In the genomic region with DNA sequence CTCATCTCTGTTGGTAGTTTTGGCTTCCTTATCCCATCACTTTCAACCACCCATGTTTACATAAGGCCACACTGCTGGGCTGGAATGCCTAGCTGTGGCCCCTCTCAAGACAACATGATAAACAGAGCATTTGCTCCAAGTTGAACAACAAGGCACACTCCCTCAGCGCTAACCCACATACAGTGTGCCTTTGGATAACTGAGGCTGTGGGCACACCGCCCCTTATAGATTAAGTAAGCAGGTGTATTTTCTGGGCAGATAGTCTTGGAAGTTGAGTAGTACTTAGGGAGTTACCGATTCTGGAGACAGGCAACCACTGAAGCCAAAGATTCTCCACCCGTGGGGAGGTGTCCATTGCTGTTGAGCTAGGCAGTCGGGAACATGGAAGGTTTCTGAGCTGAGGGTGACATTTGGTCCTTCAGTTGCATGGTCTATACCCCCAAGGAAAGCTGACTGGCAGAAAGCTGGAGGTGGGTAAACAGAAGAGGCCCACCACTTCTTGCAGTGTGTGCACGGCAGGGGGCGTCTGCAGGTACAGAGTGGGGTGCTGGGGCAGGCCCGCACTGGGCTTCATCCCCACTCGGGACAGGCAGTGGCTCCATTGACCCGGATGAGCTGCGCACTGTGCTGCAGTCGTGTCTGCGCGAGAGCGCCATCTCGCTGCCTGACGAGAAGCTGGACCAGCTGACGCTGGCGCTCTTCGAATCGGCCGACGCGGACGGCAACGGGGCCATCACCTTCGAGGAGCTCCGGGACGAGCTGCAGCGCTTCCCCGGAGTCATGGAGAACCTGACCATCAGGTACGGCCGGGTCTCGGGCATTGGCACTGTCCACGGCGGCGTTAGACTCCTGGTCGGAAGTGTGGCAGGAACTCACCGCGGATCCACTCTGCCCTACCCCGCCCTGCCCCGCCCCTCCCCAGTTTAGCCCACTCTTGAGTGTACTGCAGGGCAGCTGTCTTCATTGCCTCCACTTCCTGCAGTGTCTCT, we compare ENCODE assay signal across 8 cellular contexts. TPM values are rescaled to one million over a fixed set of nuclear protein-coding genes. Genes with fewer than 3 reads are reported as not detected.
DNase-seq lines count a peak whose midpoint lies in the region; TF ChIP-seq lines count a peak whose summit lies in the region.

No MANE protein-coding gene starts in this region.

- no peak overlapping the region for H3K27ac ChIP-seq in tibial artery

- H3K4me3 Mint-ChIP-seq in brain: peak overlapping the region in 4 of 5 experiments; percentile 28 to 67 (median 60)

- TF ChIP-seq CTCF in brain (conservative IDR thresholded peaks at IDR 0.05) (peak; percentile 49 to 73), tibial artery (IDR thresholded peaks at IDR 0.05) (no peak)

- peaks cover 0 to 4% (median 0%) of the 10 kb centered on the region in 5 experiments for H3K9me3 Mint-ChIP-seq in brain

- H3K4me1 ChIP-seq in tibial artery: peaks cover 0 to 7% (median 6%) of the 10 kb centered on the region in 4 donors

- no peaks in the 10 kb centered on the region for H3K36me3 ChIP-seq in tibial artery

- peak; percentile 13 to 40 (median 19) for DNase-seq in NCI-H1417 (lab: John Stamatoyannopoulos, UW)
- no peak for DNase-seq in NCI-H1417 treated with DMSO at 0.1 percent for 48 hours (lab: John Stamatoyannopoulos, UW)
- DNase-seq in RPMI8226: peak; percentile 60
- DNase-seq in iPS-NIHi7 (ENCODE audit: extremely low spot score): peak; percentile 86
- peak; percentile 58 for DNase-seq in stimulated activated CD4-positive, alpha-beta T cell treated with anti-CD3 and anti-CD28 coated beads, Interleukin-15, amount 100 ng/mL, for 24 hours
- no peak for DNase-seq in tibial artery
- DNase-seq in hippocampal formation (lab: John Stamatoyannopoulos, UW): no peak

- no peaks in the 10 kb centered on the region for H3K36me3 Mint-ChIP-seq in brain

- peak overlapping the region in 1 of 2 donors; percentile 36 for H3K4me3 ChIP-seq in tibial artery

- H3K27me3 Mint-ChIP-seq in brain: peaks cover 5% of the 10 kb centered on the region

- no peak overlapping the region for H3K27ac Mint-ChIP-seq in brain

- no peaks in the 10 kb centered on the region for H3K9me3 ChIP-seq in tibial artery

- H3K27me3 ChIP-seq in tibial artery: peaks cover 0 to 45% of the 10 kb centered on the region in 2 donors

- intact Hi-C loops in tibial artery (cut with DNase I; ENCODE audit: low total_unique reads): no loop called here

- no peaks in the 10 kb centered on the region for H3K4me1 Mint-ChIP-seq in brain

RNA-seq across cellular contexts. Expression of a gene that starts 16.8 kb away (rescaled TPM):
- polyA plus RNA-seq in brain (ENCODE audit: insufficient read depth, low read depth, low replicate concordance): not detected

Comparison
In these comparisons a context has a peak if more than half of its experiments do, and no peak if none do; other contexts are left out.
1. DNase-seq: peak in NCI-H1417 (3 of 3), RPMI8226 (single experiment), iPS-NIHi7 (single experiment) and stimulated activated CD4-positive, alpha-beta T cell treated with anti-CD3 and anti-CD28 coated beads, Interleukin-15, amount 100 ng/mL, for 24 hours (single experiment); none in NCI-H1417 treated with DMSO at 0.1 percent for 48 hours (single experiment), tibial artery (0 of 2) and hippocampal formation (0 of 2).
2. CTCF ChIP-seq: peak in brain (2 of 2); none in tibial artery (0 of 2).